8 cellular contexts compared by ENCODE assay signal in genomic region chr1:35718492-35719336, GRCh38. TPM values are rescaled to one million over a fixed set of nuclear protein-coding genes. Genes with fewer than 3 reads are reported as not detected.
DNase-seq lines count a peak whose midpoint lies in the region; ATAC-seq and TF ChIP-seq lines count a peak whose summit lies in the region.

A gene with protein sequence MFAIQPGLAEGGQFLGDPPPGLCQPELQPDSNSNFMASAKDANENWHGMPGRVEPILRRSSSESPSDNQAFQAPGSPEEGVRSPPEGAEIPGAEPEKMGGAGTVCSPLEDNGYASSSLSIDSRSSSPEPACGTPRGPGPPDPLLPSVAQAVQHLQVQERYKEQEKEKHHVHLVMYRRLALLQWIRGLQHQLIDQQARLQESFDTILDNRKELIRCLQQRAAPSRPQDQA (minus strand): TSS chr1:35718884. CDS start chr1:35716321, 2,563 bp downstream.

- H3K36me3 ChIP-seq in MM.1S (replicated peaks; ENCODE audit: insufficient read depth, low read length) = no peaks in the 10 kb centered on the region
- peaks cover 18% of the 10 kb centered on the region for H3K36me3 ChIP-seq in brain microvascular endothelial cell (replicated peaks)
- no peaks in the 10 kb centered on the region for H3K36me3 ChIP-seq in iPS-18a (ENCODE audit: control insufficient read depth, low read depth, low read length)
- peaks cover 4 to 16% (median 9%) of the 10 kb centered on the region in 3 donors for H3K36me3 ChIP-seq in skeletal muscle tissue (ENCODE audit: control insufficient read depth in 3 of 3, insufficient read depth in 3 of 3, low read length in 3 of 3)

- H3K27me3 ChIP-seq in MM.1S (replicated peaks; ENCODE audit: insufficient read depth, low read length) (no peaks in the 10 kb centered on the region), brain microvascular endothelial cell (replicated peaks) (no peaks in the 10 kb centered on the region), iPS-18a (ENCODE audit: control insufficient read depth, insufficient read depth, low read length) (no peaks in the 10 kb centered on the region), skeletal muscle tissue (ENCODE audit: control insufficient read depth in 3 of 3, insufficient read depth in 3 of 3, low read length in 3 of 3) (no peaks in the 10 kb centered on the region)

- H3K4me1 ChIP-seq in MM.1S (ENCODE audit: low read length) (0 out of 2 replicates have a peak, but pooled peaks cover 3% of the 10 kb centered on the region), iPS-18a (ENCODE audit: control insufficient read depth, low read depth, low read length) (peaks cover 4% of the 10 kb centered on the region), skeletal muscle tissue (ENCODE audit: control insufficient read depth in 3 of 3, insufficient read depth in 3 of 3, low read length in 3 of 3) (peaks cover 24 to 43% (median 34%) of the 10 kb centered on the region in 3 donors)

- H3K9me3 ChIP-seq in MM.1S (replicated peaks; ENCODE audit: insufficient read depth, low read length) = no peaks in the 10 kb centered on the region
- no peaks in the 10 kb centered on the region for H3K9me3 ChIP-seq in iPS-18a (ENCODE audit: control insufficient read depth, low read depth, low read length)
- H3K9me3 ChIP-seq in skeletal muscle tissue (ENCODE audit: control insufficient read depth in 3 of 3, low read length in 3 of 3) = no peaks in the 10 kb centered on the region

- peaks cover 31% of the 10 kb centered on the region for H3K79me2 ChIP-seq in MM.1S (ENCODE audit: low read length)

- peak within 1 kb of the TSS; percentile 96 for H2AFZ ChIP-seq in MM.1S (ENCODE audit: low read length)

- in situ Hi-C loops in brain microvascular endothelial cell (cut with HindIII; ENCODE audit: low pct_ligation_motif_present, low sequenced_read_pairs) = no loop called here

- DNase-seq in COR-L47 (lab: John Stamatoyannopoulos, UW) = peak; percentile 54
- DNase-seq in MM.1S = peak; percentile 61
- DNase-seq in brain microvascular endothelial cell = peak; percentile 53

- ATAC-seq in GM21423 (IDR thresholded peaks at IDR 0.05; ENCODE audit: unreplicated experiment) = peak; percentile 67
- ATAC-seq in GM21360 (IDR thresholded peaks at IDR 0.05; ENCODE audit: unreplicated experiment) = no peak

- H3K27ac ChIP-seq in MM.1S (ENCODE audit: low read length) = peak within 1 kb of the TSS; percentile 26; the same call in 1 of the 2 replicates
- peak within 1 kb of the TSS; percentile 90 for H3K27ac ChIP-seq in VCaP
- H3K27ac ChIP-seq in brain microvascular endothelial cell = peak within 1 kb of the TSS; percentile 77
- H3K27ac ChIP-seq in iPS-18a (ENCODE audit: low read length) = no peak within 1 kb of the TSS
- H3K27ac ChIP-seq in skeletal muscle tissue (ENCODE audit: low read depth, low read length) = peak within 1 kb of the TSS; percentile 76

- H3F3A ChIP-seq in MM.1S (ENCODE audit: insufficient read depth, low read length) = no peaks in the 10 kb centered on the region

- H3K9ac ChIP-seq in MM.1S (ENCODE audit: low read length) = peak within 1 kb of the TSS; percentile 70
- H3K9ac ChIP-seq in iPS-18a (ENCODE audit: low read length) = peak within 1 kb of the TSS; percentile 79
- peak within 1 kb of the TSS; percentile 83 to 90 (median 87) for H3K9ac ChIP-seq in skeletal muscle tissue (ENCODE audit: low read depth in 1 of 3, low read length in 3 of 3)

- H4K20me1 ChIP-seq in MM.1S (ENCODE audit: insufficient read depth, low read length) = no peaks in the 10 kb centered on the region

- H3K4me2 ChIP-seq in MM.1S (ENCODE audit: low read depth, low read length) = peak within 1 kb of the TSS; percentile 92

- H3K9me2 ChIP-seq in MM.1S (replicated peaks; ENCODE audit: insufficient read depth, low read length) = no peaks in the 10 kb centered on the region

- TF ChIP-seq CTCF in MM.1S (IDR thresholded peaks at IDR 0.05; ENCODE audit: low read length) (no peak), VCaP (conservative IDR thresholded peaks at IDR 0.05) (no peak), brain microvascular endothelial cell (IDR thresholded peaks at IDR 0.05; ENCODE audit: low read depth, low read length, missing control alignments) (no peak)

- peak within 1 kb of the TSS; percentile 81 for H3K4me3 ChIP-seq in MM.1S (ENCODE audit: low read length)
- H3K4me3 ChIP-seq in brain microvascular endothelial cell (ENCODE audit: low read depth, low read length) = peak within 1 kb of the TSS; percentile 93
- peak within 1 kb of the TSS; percentile 83 for H3K4me3 ChIP-seq in iPS-18a (ENCODE audit: low read length)
- H3K4me3 ChIP-seq in skeletal muscle tissue (ENCODE audit: low read length in 3 of 3) = peak within 1 kb of the TSS; percentile 77 to 96 (median 92)

RNA-seq across cellular contexts. Expression of the gene that starts here (rescaled TPM):
- total RNA-seq in skeletal muscle tissue = 10.4 TPM
